ENCODE assay signal across 8 cellular contexts in the genomic region with DNA sequence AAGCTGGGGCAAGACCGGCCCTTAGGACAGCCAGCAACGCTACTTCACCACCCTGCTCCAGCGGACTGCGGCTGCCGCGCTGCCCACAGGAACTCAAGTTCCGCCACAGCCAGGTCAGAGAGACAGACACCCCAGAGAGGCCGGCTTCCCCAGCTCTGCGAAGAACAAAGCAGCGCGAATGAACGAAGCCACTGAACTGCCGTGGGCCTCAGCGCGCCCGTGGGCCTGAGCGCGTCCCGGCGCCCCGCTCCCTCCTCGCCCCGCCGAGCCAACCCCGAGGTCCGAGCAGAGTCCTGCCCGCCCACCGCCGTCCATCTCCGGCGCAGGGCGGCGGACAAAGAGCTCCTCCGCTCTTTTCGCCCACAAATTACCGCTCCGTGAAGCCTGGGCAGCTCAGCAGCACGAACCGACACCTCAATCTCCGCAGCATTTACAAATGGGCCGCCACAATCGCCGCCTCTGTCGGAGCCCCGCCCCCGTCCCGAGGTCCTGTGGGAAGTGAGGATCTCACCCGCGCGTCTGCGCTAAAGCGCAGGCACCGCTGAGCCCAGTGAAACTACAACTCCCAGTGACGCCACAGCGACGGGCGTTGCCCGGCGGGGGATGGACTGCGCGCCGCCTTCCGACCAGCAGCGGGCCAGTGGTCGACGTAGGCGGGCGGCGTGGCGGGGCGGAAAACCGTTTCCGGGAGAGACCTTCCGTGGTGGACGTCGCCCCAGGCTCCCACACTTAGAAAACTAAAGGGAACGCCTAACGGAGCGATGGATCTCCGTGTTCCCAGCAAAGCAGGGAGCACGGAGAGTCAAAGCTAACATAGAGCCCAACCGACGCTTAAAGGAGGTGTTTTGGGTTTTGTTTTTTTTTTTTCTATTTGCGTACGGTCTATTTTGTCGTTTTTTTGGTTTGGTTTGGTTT.
DNase-seq lines count a peak whose midpoint lies in the region; ATAC-seq and TF ChIP-seq lines count a peak whose summit lies in the region.

No MANE protein-coding gene starts in this region.

- H3K4me3 ChIP-seq in fibroblast of villous mesenchyme (ENCODE audit: low read depth, low read length) (peak overlapping the region; percentile 64), neural cell (ENCODE audit: low read length) (peak overlapping the region; percentile 94)

- no peak overlapping the region for H2BK12ac ChIP-seq in H9 (ENCODE audit: insufficient read length, low read depth, low read length)

- peak overlapping the region; percentile 95 to 98 for H3K4me3 Mint-ChIP-seq in H9
- H3K4me3 Mint-ChIP-seq in stimulated activated naive CD8-positive, alpha-beta T cell treated with anti-CD3 and anti-CD28 coated beads, Interleukin-15, amount 100 ng/mL, for 72 hours = peak overlapping the region; percentile 93 to 95

- peak overlapping the region; percentile 87; the same call in 1 of the 2 replicates for H3K14ac ChIP-seq in H9 (ENCODE audit: insufficient read depth, low read length)

- no peak overlapping the region for H4K5ac ChIP-seq in H9 (ENCODE audit: insufficient read length, low read depth, low read length)

- H3K4me2 ChIP-seq in H9 (ENCODE audit: insufficient read depth, insufficient read length, low read length) (peak overlapping the region; percentile 99), neural cell (ENCODE audit: low read length) (peak overlapping the region; percentile 79)

- H3K18ac ChIP-seq in H9 (ENCODE audit: insufficient read length, low read depth, low read length) = peak overlapping the region; percentile 89

- H3K4me1 ChIP-seq in H9 (ENCODE audit: insufficient read depth, low read length) = no peaks in the 10 kb centered on the region

- no peak overlapping the region for H3K4ac ChIP-seq in H9 (ENCODE audit: low read depth, low read length)

- TF ChIP-seq CTCF in H9 (conservative IDR thresholded peaks at IDR 0.05) (no peak), fibroblast of villous mesenchyme (IDR thresholded peaks at IDR 0.05; ENCODE audit: insufficient read depth, low read depth, low read length) (no peak), neural cell (IDR thresholded peaks at IDR 0.05; ENCODE audit: poor library complexity, severe bottlenecking) (peak; percentile 59)

- H3K9me3 Mint-ChIP-seq in H9 = peaks cover 0 to 2% of the 10 kb centered on the region in 2 experiments; a peak in 1 of 5 replicates
- no peaks in the 10 kb centered on the region for H3K9me3 Mint-ChIP-seq in stimulated activated naive CD8-positive, alpha-beta T cell treated with anti-CD3 and anti-CD28 coated beads, Interleukin-15, amount 100 ng/mL, for 72 hours

- H4K20me1 ChIP-seq in H9 (ENCODE audit: control insufficient read depth, insufficient read depth, insufficient read length) (no peaks in the 10 kb centered on the region), neural cell (ENCODE audit: insufficient read depth) (no peaks in the 10 kb centered on the region)

- no peak overlapping the region for H2BK15ac ChIP-seq in H9 (ENCODE audit: low read depth, low read length)

- H3K23me2 ChIP-seq in H9 (ENCODE audit: insufficient read length, low read depth, low read length, poor library complexity, severe bottlenecking) = peaks cover 3% of the 10 kb centered on the region

- H3K4me1 Mint-ChIP-seq in H9 = peaks cover 16 to 18% of the 10 kb centered on the region in 2 experiments
- H3K4me1 Mint-ChIP-seq in stimulated activated naive CD8-positive, alpha-beta T cell treated with anti-CD3 and anti-CD28 coated beads, Interleukin-15, amount 100 ng/mL, for 72 hours = peaks cover 18% of the 10 kb centered on the region

- in situ Hi-C loops in G401 (cut with HindIII; ENCODE audit: low sequenced_read_pairs) = no loop called here

- peak; percentile 98 for DNase-seq in G401 (ENCODE audit: low spot score)
- peak; percentile 98 for DNase-seq in H9
- peak; percentile 95 for DNase-seq in M059J (ENCODE audit: low read depth)
- DNase-seq in SHP77 treated with DMSO at 0.1 percent for 48 hours (lab: John Stamatoyannopoulos, UW) = peak; percentile 80
- DNase-seq in activated gamma-delta T cell treated with Interleukin-2 at 50 U/mL for 16 hours = peak; percentile 92
- peak; percentile 98 for DNase-seq in fibroblast of villous mesenchyme (ENCODE audit: low read depth)
- peak; percentile 90 to 94 for DNase-seq in stimulated activated naive CD8-positive, alpha-beta T cell treated with anti-CD3 and anti-CD28 coated beads, Interleukin-15, amount 100 ng/mL, for 72 hours

- no peaks in the 10 kb centered on the region for H3F3A ChIP-seq in neural cell (ENCODE audit: insufficient read depth, low read length, poor library complexity, severe bottlenecking)

- H3K79me1 ChIP-seq in H9 (ENCODE audit: insufficient read depth, low read depth, low read length, poor library complexity, severe bottlenecking) = no peaks in the 10 kb centered on the region

- H3K9me3 ChIP-seq in H9 (ENCODE audit: control insufficient read depth, low read depth, low read length) = no peaks in the 10 kb centered on the region
- H3K9me3 ChIP-seq in neural cell (ENCODE audit: low read length) = no peaks in the 10 kb centered on the region

- peak overlapping the region; percentile 41 for H3K27ac ChIP-seq in H9 (ENCODE audit: insufficient read length, low read depth, low read length)
- H3K27ac ChIP-seq in neural cell (ENCODE audit: low read length) = peak overlapping the region; percentile 66

- H3K27me3 Mint-ChIP-seq in H9 (ENCODE audit: low read depth) = no peaks in the 10 kb centered on the region
- no peaks in the 10 kb centered on the region for H3K27me3 Mint-ChIP-seq in stimulated activated naive CD8-positive, alpha-beta T cell treated with anti-CD3 and anti-CD28 coated beads, Interleukin-15, amount 100 ng/mL, for 72 hours

- TF ChIP-seq RAD21 in neural cell (conservative IDR thresholded peaks at IDR 0.05) = no peak

- ATAC-seq in stimulated activated naive CD8-positive, alpha-beta T cell treated with anti-CD3 and anti-CD28 coated beads, Interleukin-15, amount 100 ng/mL, for 72 hours = peak; percentile 99

- no peak overlapping the region for H2AFZ ChIP-seq in H9 (ENCODE audit: low read length)
- peak overlapping the region; percentile 86 for H2AFZ ChIP-seq in neural cell (ENCODE audit: low read depth, low read length)

- H3K36me3 Mint-ChIP-seq in H9 (ENCODE audit: insufficient read depth in 1 of 3, low read depth in 3 of 3) = no peaks in the 10 kb centered on the region; a peak in 1 of 7 replicates

- peak; percentile 54 for TF ChIP-seq EP300 in neural cell (conservative IDR thresholded peaks at IDR 0.05; ENCODE audit: poor library complexity, severe bottlenecking)

- no peak overlapping the region for H2BK20ac ChIP-seq in H9 (ENCODE audit: low read depth, low read length, poor library complexity, severe bottlenecking)

- WGBS in H9 (ENCODE audit: extremely low coverage, insufficient read length, low lambda C conversion rate) = no CpG with 5 or more reads among the region's 86 CpGs

- H3K9ac ChIP-seq in H9 (ENCODE audit: extremely low read depth, insufficient read length, low read length) (peak overlapping the region; percentile 97), neural cell (ENCODE audit: low read length) (peak overlapping the region; percentile 68)

- no peak overlapping the region for H4K8ac ChIP-seq in H9 (replicated peaks; ENCODE audit: insufficient read length, low read depth, low read length)

- no peak overlapping the region for H3K23ac ChIP-seq in H9 (ENCODE audit: insufficient read length, low read depth, low read length)

- H2BK120ac ChIP-seq in H9 (ENCODE audit: low read depth, low read length, poor library complexity, severe bottlenecking) = no peak overlapping the region

- no peak overlapping the region for H4K91ac ChIP-seq in H9 (ENCODE audit: insufficient read length, low read depth, low read length)

- H3K27me3 ChIP-seq in H9 (ENCODE audit: insufficient read depth, low read length) = no peaks in the 10 kb centered on the region
- no peaks in the 10 kb centered on the region for H3K27me3 ChIP-seq in neural cell (ENCODE audit: insufficient read depth, low read depth, low read length)

- no peaks in the 10 kb centered on the region for H3K36me3 ChIP-seq in neural cell (ENCODE audit: insufficient read depth, low read length)

- H3K9me2 ChIP-seq in neural cell (ENCODE audit: insufficient read depth, low read length) = no peaks in the 10 kb centered on the region

- peak overlapping the region; percentile 86 to 99 (median 97) for H3K27ac Mint-ChIP-seq in H9
- peak overlapping the region; percentile 91 to 97 for H3K27ac Mint-ChIP-seq in stimulated activated naive CD8-positive, alpha-beta T cell treated with anti-CD3 and anti-CD28 coated beads, Interleukin-15, amount 100 ng/mL, for 72 hours

- H3K56ac ChIP-seq in H9 (ENCODE audit: insufficient read length, low read depth, low read length) = peak overlapping the region; percentile 3

- no peak overlapping the region for H2AK5ac ChIP-seq in H9 (ENCODE audit: insufficient read length, low read length)

- no peak overlapping the region for H2BK5ac ChIP-seq in H9 (ENCODE audit: insufficient read length, low read length)

- no peak overlapping the region for H3T11ph ChIP-seq in H9 (ENCODE audit: low read length)

- peaks cover 17% of the 10 kb centered on the region; the same call in 1 of the 2 replicates for H3K79me2 ChIP-seq in H9 (ENCODE audit: insufficient read depth, low read length)
- H3K79me2 ChIP-seq in neural cell (replicated peaks; ENCODE audit: insufficient read depth, low read length) = peaks cover 41% of the 10 kb centered on the region

TF ChIP-seq in neural cell, 6 proteins besides CTCF, POLR2A, EP300 and RAD21 (continues in another document):
- TF ChIP-seq POLR2AphosphoS5 (IDR thresholded peaks at IDR 0.05) (peak; percentile 72), MXI1 (conservative IDR thresholded peaks at IDR 0.05; ENCODE audit: poor library complexity, severe bottlenecking) (peak; percentile 97), TAF1 (IDR thresholded peaks at IDR 0.05; ENCODE audit: low read depth) (no peak)

Comparison
In these comparisons a context has a peak if more than half of its experiments do, and no peak if none do; other contexts are left out.
1. Peak in every context shown above with its lines: DNase-seq, ATAC-seq, H3K4me3 ChIP-seq and H3K27ac ChIP-seq.